8 cellular contexts compared by ENCODE assay signal in genomic region chr12:57519758-57520007, GRCh38. TPM values are rescaled to one million over a fixed set of nuclear protein-coding genes. Genes with fewer than 3 reads are reported as not detected.
DNase-seq lines count a peak whose midpoint lies in the region; TF ChIP-seq lines count a peak whose summit lies in the region.

No MANE protein-coding gene starts in this region.

- H3K4me1 ChIP-seq in SJCRH30 (peaks cover 39% of the 10 kb centered on the region), neuron (ENCODE audit: insufficient read depth, low read length) (peaks cover 50% of the 10 kb centered on the region)
- H3K4me1 ChIP-seq in effector memory CD4-positive, alpha-beta T cell (ENCODE audit: control insufficient read depth, insufficient read depth, low read length, poor library complexity, severe bottlenecking) = peaks cover 39% of the 10 kb centered on the region

- no peaks in the 10 kb centered on the region for H3K27me3 ChIP-seq in SJCRH30
- H3K27me3 ChIP-seq in effector memory CD4-positive, alpha-beta T cell (replicated peaks; ENCODE audit: control insufficient read depth, insufficient read depth, low read length, poor library complexity, severe bottlenecking) = no peaks in the 10 kb centered on the region
- H3K27me3 ChIP-seq in neuron (ENCODE audit: insufficient read depth, low read length) = no peaks in the 10 kb centered on the region

- peak overlapping the region; percentile 79 for H3K27ac ChIP-seq in SJCRH30
- H3K27ac ChIP-seq in effector memory CD4-positive, alpha-beta T cell (ENCODE audit: insufficient read depth, low read length, poor library complexity, severe bottlenecking) = peak overlapping the region; percentile 95

- H3K9me3 ChIP-seq in SJCRH30 (replicated peaks) = no peaks in the 10 kb centered on the region
- no peaks in the 10 kb centered on the region for H3K9me3 ChIP-seq in effector memory CD4-positive, alpha-beta T cell (ENCODE audit: control insufficient read depth, low read length)
- H3K9me3 ChIP-seq in neuron (ENCODE audit: low read length) = no peaks in the 10 kb centered on the region

- no peak overlapping the region for H2AFZ ChIP-seq in neuron (ENCODE audit: low read depth, low read length)

- in situ Hi-C loops in GM13977 (cut with MboI; ENCODE audit: low pct_unique_long_range_greater_than_20kb, low sequenced_read_pairs, unreplicated experiment) = no loop called here

- TF ChIP-seq CTCF in GM12875 (IDR thresholded peaks at IDR 0.05; ENCODE audit: borderline replicate concordance, insufficient read depth, low read depth, low read length) (no peak), GM13977 (IDR thresholded peaks at IDR 0.05; ENCODE audit: extremely low read depth, insufficient read depth, missing control alignments) (no peak)

- H3K4me3 ChIP-seq in GM12875 (ENCODE audit: low read depth, low read length) = peak overlapping the region; percentile 75
- peak overlapping the region; percentile 74 for H3K4me3 ChIP-seq in SJCRH30
- H3K4me3 ChIP-seq in effector memory CD4-positive, alpha-beta T cell (ENCODE audit: insufficient read depth, low read depth, low read length, poor library complexity, severe bottlenecking) = peak overlapping the region; percentile 71
- H3K4me3 ChIP-seq in neuron (ENCODE audit: low read length) = peak overlapping the region; percentile 66

- peak; percentile 90 to 96 for DNase-seq in SJCRH30
- no peak for DNase-seq in effector memory CD4-positive, alpha-beta T cell
- no peak for DNase-seq in kidney tubule cell (ENCODE audit: low spot score)
- DNase-seq in HuH-7.5 (ENCODE audit: low spot score) = no peak
- DNase-seq in GM13977 (ENCODE audit: low spot score) = no peak
- no peak for DNase-seq in NOMO-1 treated with dmso at 0.1 percent for 144 hours (lab: John Stamatoyannopoulos, UW; ENCODE audit: unreplicated experiment)

- H3K36me3 ChIP-seq in SJCRH30 = peaks cover 47% of the 10 kb centered on the region
- H3K36me3 ChIP-seq in effector memory CD4-positive, alpha-beta T cell (ENCODE audit: control insufficient read depth, insufficient read depth, low read length) = peaks cover 28% of the 10 kb centered on the region
- H3K36me3 ChIP-seq in neuron (ENCODE audit: insufficient read depth, low read length) = peaks cover 40% of the 10 kb centered on the region

RNA-seq across cellular contexts. Expression of gene DDIT3, which starts 0.6 kb away (rescaled TPM):
- total RNA-seq in SJCRH30 (2014; rRNA removed; shearing (Covaris generic)) = 68.0 and 91.1 TPM in 2 replicates

RNA-seq across cellular contexts. Expression of gene MBD6, which starts 2.9 kb away (rescaled TPM):
- 60.0 and 60.1 TPM in 2 replicates for total RNA-seq in SJCRH30 (2014; rRNA removed; shearing (Covaris generic))

RNA-seq across cellular contexts. Expression of gene DCTN2, which starts 27.3 kb away (rescaled TPM):
- total RNA-seq in SJCRH30 (2014; rRNA removed; shearing (Covaris generic)) = 63.5 and 83.3 TPM in 2 replicates

RNA-seq across cellular contexts. Expression of gene KIF5A, which starts 30.2 kb away (rescaled TPM):
- 0.41 and 0.47 TPM in 2 replicates for total RNA-seq in SJCRH30 (2014; rRNA removed; shearing (Covaris generic))

RNA-seq across cellular contexts. Expression of gene MARS1, which starts 31.8 kb away (rescaled TPM):
- total RNA-seq in SJCRH30 (2014; rRNA removed; shearing (Covaris generic)) = 690 and 839 TPM in 2 replicates

Comparison
In these comparisons a context has a peak if more than half of its experiments do, and no peak if none do; other contexts are left out.
1. DNase-seq: peak in SJCRH30 (2 of 2); none in effector memory CD4-positive, alpha-beta T cell (0 of 3), kidney tubule cell (single experiment), HuH-7.5 (single experiment), GM13977 (single experiment) and NOMO-1 treated with dmso at 0.1 percent for 144 hours (single experiment).
2. Peak in every context shown above with its lines, with median percentiles within 50 percentile points of each other: H3K4me3 ChIP-seq.